1 cellular context compared by ENCODE assay signal in the genomic region with DNA sequence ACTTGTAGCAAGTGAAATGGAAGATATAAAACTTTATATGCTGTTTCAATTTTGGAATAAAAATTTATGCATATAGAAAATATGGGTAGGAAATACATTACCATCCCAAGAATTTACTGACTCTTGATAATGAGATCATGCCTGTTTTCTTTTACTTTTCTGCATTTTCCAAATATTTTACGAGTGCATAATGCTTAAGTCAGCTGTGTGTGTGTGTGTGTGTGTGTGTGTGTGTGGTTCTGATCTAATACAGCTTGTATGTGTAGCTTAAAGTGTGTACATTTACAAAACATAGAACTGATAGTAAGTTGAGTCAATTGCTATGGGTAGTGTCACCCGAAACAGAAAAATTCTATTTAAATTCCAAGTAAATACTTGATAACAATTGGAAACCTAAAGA.
TF ChIP-seq lines count a peak whose summit lies in the region.

No MANE protein-coding gene starts in this region.

TF ChIP-seq in IMR-90, 13 proteins besides CTCF, POLR2A, EP300 and RAD21:
- TF ChIP-seq RFX5 (IDR thresholded peaks at IDR 0.05; ENCODE audit: low read depth, low read length) (no peak), BHLHE40 (IDR thresholded peaks at IDR 0.05; ENCODE audit: low read depth, low read length) (no peak), MXI1 (IDR thresholded peaks at IDR 0.05; ENCODE audit: borderline replicate concordance, low read depth, low read length) (no peak), CHD1 (IDR thresholded peaks at IDR 0.05; ENCODE audit: low read depth, low read length) (no peak), RCOR1 (IDR thresholded peaks at IDR 0.05; ENCODE audit: insufficient replicate concordance, low read length) (no peak), CEBPB (IDR thresholded peaks at IDR 0.05; ENCODE audit: low read depth, low read length) (no peak), MAFK (IDR thresholded peaks at IDR 0.05; ENCODE audit: low read depth, low read length) (no peak), USF2 (IDR thresholded peaks at IDR 0.05; ENCODE audit: low read depth, low read length) (no peak), FOS (IDR thresholded peaks at IDR 0.05; ENCODE audit: low read depth, low read length) (no peak), MAZ (IDR thresholded peaks at IDR 0.05; ENCODE audit: borderline replicate concordance, low read depth, low read length) (no peak), NFE2L2 (IDR thresholded peaks at IDR 0.05; ENCODE audit: low read depth, low read length) (no peak), SMC3 (IDR thresholded peaks at IDR 0.05; ENCODE audit: low read depth, low read length) (no peak)
- TF ChIP-seq, protein P1, sequence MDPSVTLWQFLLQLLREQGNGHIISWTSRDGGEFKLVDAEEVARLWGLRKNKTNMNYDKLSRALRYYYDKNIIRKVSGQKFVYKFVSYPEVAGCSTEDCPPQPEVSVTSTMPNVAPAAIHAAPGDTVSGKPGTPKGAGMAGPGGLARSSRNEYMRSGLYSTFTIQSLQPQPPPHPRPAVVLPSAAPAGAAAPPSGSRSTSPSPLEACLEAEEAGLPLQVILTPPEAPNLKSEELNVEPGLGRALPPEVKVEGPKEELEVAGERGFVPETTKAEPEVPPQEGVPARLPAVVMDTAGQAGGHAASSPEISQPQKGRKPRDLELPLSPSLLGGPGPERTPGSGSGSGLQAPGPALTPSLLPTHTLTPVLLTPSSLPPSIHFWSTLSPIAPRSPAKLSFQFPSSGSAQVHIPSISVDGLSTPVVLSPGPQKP (IDR thresholded peaks at IDR 0.05; ENCODE audit: borderline replicate concordance, low read depth, low read length) = no peak
